8 cellular contexts compared by ENCODE assay signal in genomic region chr2:224584111-224584764, GRCh38. TPM values are rescaled to one million over a fixed set of nuclear protein-coding genes. Genes with fewer than 3 reads are reported as not detected.
DNase-seq lines count a peak whose midpoint lies in the region; ATAC-seq and TF ChIP-seq lines count a peak whose summit lies in the region.

No MANE protein-coding gene starts in this region.

- CTCF ChIA-PET in RWPE1 (lab: Yijun Ruan, JAX) = no interaction called here

- H3K27me3 ChIP-seq in body of pancreas = no peaks in the 10 kb centered on the region

- DNase-seq in NCI-H82 (lab: John Stamatoyannopoulos, UW) (peak; percentile 57), NCI-H82 treated with DMSO at 0.1 percent for 48 hours (lab: John Stamatoyannopoulos, UW; ENCODE audit: unreplicated experiment) (no peak), RWPE1 (ENCODE audit: low spot score) (peak; percentile 10), body of pancreas (peak; percentile 29 to 40 (median 36)), iPS-NIHi11 (ENCODE audit: low spot score) (peak; percentile 8), T1000 (lab: John Stamatoyannopoulos, UW) (no peak)

- intact Hi-C loops in body of pancreas (cut with DNase I) = no loop called here

- no peaks in the 10 kb centered on the region for H3K9me3 ChIP-seq in body of pancreas

- peak overlapping the region; percentile 22 to 82 for H3K4me3 ChIP-seq in body of pancreas
- H3K4me3 ChIP-seq in skin epidermis = peak overlapping the region; percentile 60 to 84 (median 74)

- H3K27ac ChIP-seq in RWPE1 = peak overlapping the region; percentile 94
- H3K27ac ChIP-seq in body of pancreas = peak overlapping the region in 3 of 4 donors; percentile 73 to 91 (median 87)
- peak overlapping the region; percentile 57 to 97 (median 93) for H3K27ac ChIP-seq in skin epidermis

- H3K4me1 ChIP-seq in body of pancreas = peaks cover 45% of the 10 kb centered on the region

- H3K36me3 ChIP-seq in body of pancreas (replicated peaks in 1 of 2; ENCODE audit: insufficient read depth in 1 of 2, low read depth in 2 of 2) = no peaks in the 10 kb centered on the region

- no peak for TF ChIP-seq POLR2A in body of pancreas (IDR thresholded peaks at IDR 0.05)

- ATAC-seq in HG02981 (IDR thresholded peaks at IDR 0.05; ENCODE audit: unreplicated experiment) (peak; percentile 2), body of pancreas (peak; percentile 1)

- WGBS in body of pancreas, 2 donors = 0 to 1% methylated on average over 25 to 45 of the region's 45 CpGs

- TF ChIP-seq CTCF in RWPE1 (conservative IDR thresholded peaks at IDR 0.05; ENCODE audit: low read depth) (no peak), body of pancreas (IDR thresholded peaks at IDR 0.05) (no peak)

- POLR2A ChIA-PET in RWPE1 (lab: Yijun Ruan, JAX; ENCODE audit: low non-redundant PET) = no interaction called here

RNA-seq across cellular contexts. Expression of gene CUL3, which starts 0.9 kb away (rescaled TPM):
- total RNA-seq in body of pancreas = 10 to 100 TPM; 26.5 to 33.3 TPM

Comparison
In these comparisons a context has a peak if more than half of its experiments do, and no peak if none do; other contexts are left out.
1. DNase-seq: peak in NCI-H82 (single experiment), RWPE1 (single experiment), body of pancreas (4 of 4) and iPS-NIHi11 (single experiment); none in NCI-H82 treated with DMSO at 0.1 percent for 48 hours (single experiment) and T1000 (single experiment).
2. Peak in every context shown above with its lines, with median percentiles within 50 percentile points of each other: H3K27ac ChIP-seq.